Comparison of ENCODE assay signal across 12 cellular contexts in genomic region chr9:125147401-125147951, GRCh38.
"Had no signal": no experiment of that assay in that cellular context is flagged by ENCODE, and none has a peak within 500 bp of the region (broad histone marks: within the 10 kb centered on the region; RNA-seq: fewer than 3 reads in every experiment).

No MANE protein-coding gene starts in this region.

- H3K27ac Mint-ChIP-seq: activated T-helper 1 cell treated with anti-CD3 and anti-CD28 coated beads, Interleukin-12 subunit alpha, Interleukin-12 subunit beta, Interleukin-2, Interleukin-4 antibody, amounts not matched to agents 30 ng/mL and 10 ng/mL and 1 ng/mL, durations not matched to agents 14 hours and 24 hours and 36 hours; mesothelial cell of epicardium; stimulated activated naive CD8-positive, alpha-beta T cell treated with anti-CD3 and anti-CD28 coated beads, Interleukin-15, amount 100 ng/mL, for 72 hours had no signal

- H3K4me3 Mint-ChIP-seq: activated naive CD8-positive, alpha-beta T cell; activated T-helper 1 cell treated with anti-CD3 and anti-CD28 coated beads, Interleukin-12 subunit alpha, Interleukin-12 subunit beta, Interleukin-2, Interleukin-4 antibody, amounts not matched to agents 30 ng/mL and 10 ng/mL and 1 ng/mL, durations not matched to agents 14 hours and 24 hours and 36 hours; mesothelial cell of epicardium; stimulated activated naive CD8-positive, alpha-beta T cell treated with anti-CD3 and anti-CD28 coated beads, Interleukin-15, amount 100 ng/mL, for 72 hours had no signal

- DNase-seq: activated CD4-positive, alpha-beta T cell treated with anti-CD3 and anti-CD28 coated beads for 1 hour; activated gamma-delta T cell treated with Interleukin-2 at 50 U/mL for 16 hours; effector CD4-positive, alpha-beta T cell; occipital lobe; stimulated activated CD4-positive, alpha-beta T cell treated with anti-CD3 and anti-CD28 coated beads, Interleukin-12 subunit alpha, Interleukin-12 subunit beta, amount 100 ng/mL, for 4 hours; stimulated activated CD4-positive, alpha-beta T cell treated with anti-CD3 and anti-CD28 coated beads, Interleukin-1b, Interleukin-23, amount 100 ng/mL, for 48 hours; stimulated activated naive CD8-positive, alpha-beta T cell treated with anti-CD3 and anti-CD28 coated beads, Interleukin-15, amount 100 ng/mL, for 72 hours; T-helper 2 cell; trophoblast cell had no signal

- ATAC-seq: stimulated activated naive CD8-positive, alpha-beta T cell treated with anti-CD3 and anti-CD28 coated beads, Interleukin-15, amount 100 ng/mL, for 72 hours had no signal

- H3K36me3 Mint-ChIP-seq: activated naive CD8-positive, alpha-beta T cell had no signal

- H3K9me3 Mint-ChIP-seq: activated T-helper 1 cell treated with anti-CD3 and anti-CD28 coated beads, Interleukin-12 subunit alpha, Interleukin-12 subunit beta, Interleukin-2, Interleukin-4 antibody, amounts not matched to agents 30 ng/mL and 10 ng/mL and 1 ng/mL, durations not matched to agents 14 hours and 24 hours and 36 hours; mesothelial cell of epicardium; stimulated activated naive CD8-positive, alpha-beta T cell treated with anti-CD3 and anti-CD28 coated beads, Interleukin-15, amount 100 ng/mL, for 72 hours had no signal
